In genomic region chr13:42628666-42629065, GRCh38 we compare ENCODE assay signal across 11 cellular contexts. TPM values are rescaled to one million over a fixed set of nuclear protein-coding genes. Genes with fewer than 3 reads are reported as not detected.
"Had no signal": no experiment of that assay in that cellular context is flagged by ENCODE, and none has a peak within 500 bp of the region (broad histone marks: within the 10 kb centered on the region; RNA-seq: fewer than 3 reads in every experiment).

No MANE protein-coding gene starts in this region.

- H3K36me3 ChIP-seq: HAP-1 had no signal

- FAIRE-seq: H1, H54 had no signal

- H3K9me3 ChIP-seq: HAP-1 had no signal

- DNase-seq: GM23248, GOT3, H7, H9, HCEC 1CT, HFFc6 had no signal

- H3K9ac ChIP-seq: GM23248 had no signal

- H3K4me2 ChIP-seq: GM23338 had no signal

- H3K4me3 ChIP-seq: GM23248, GM23338, HAP-1 had no signal

- H3K4me1 ChIP-seq: HAP-1 had no signal

- H3K27ac ChIP-seq: GM23248 had no signal

- ATAC-seq: GM23338, HCT116 had no signal

- H2AFZ ChIP-seq: GM23248, GM23338 had no signal

RNA-seq across cellular contexts. Expression of gene TNFSF11, which starts 54.7 kb away (rescaled TPM):
- total RNA-seq: GM23248, HFFc6 had no signal
- polyA plus RNA-seq: GM23248 had no signal
